ENCODE assay signal across 30 cellular contexts in genomic region chr15:37246856-37247255, GRCh38.
"Had no signal": no experiment of that assay in that cellular context is flagged by ENCODE, and none has a peak within 500 bp of the region (broad histone marks: within the 10 kb centered on the region; RNA-seq: fewer than 3 reads in every experiment).

No MANE protein-coding gene starts in this region.

- H3K4me1 Mint-ChIP-seq: activated CD4-positive, alpha-beta memory T cell treated with anti-CD3 and anti-CD28 coated beads, Interleukin-2, amount 10 ng/mL, durations not matched to agents 7 days and 5 days; activated CD4-positive, alpha-beta T cell treated with anti-CD3 and anti-CD28 coated beads, Interleukin-2, amount 10 ng/mL, durations not matched to agents 7 days and 5 days; activated naive CD8-positive, alpha-beta T cell treated with anti-CD3 and anti-CD28 coated beads for 36 hours; activated naive CD8-positive, alpha-beta T cell treated with anti-CD3 and anti-CD28 coated beads, Interleukin-2, amount 50 U/mL, for 24 hours; activated T-helper 17 cell treated with anti-CD3 and anti-CD28 coated beads, Interleukin-2, amount 50 U/mL, for 72 hours; T-helper 17 cell had no signal

- H3K27me3 ChIP-seq: adrenal gland, body of pancreas had no signal

- H3K27ac Mint-ChIP-seq: activated CD4-positive, alpha-beta memory T cell treated with anti-CD3 and anti-CD28 coated beads, Interleukin-2, amount 10 ng/mL, durations not matched to agents 7 days and 5 days; activated CD4-positive, alpha-beta T cell treated with anti-CD3 and anti-CD28 coated beads, Interleukin-2, amount 10 ng/mL, durations not matched to agents 7 days and 5 days; activated naive CD8-positive, alpha-beta T cell treated with anti-CD3 and anti-CD28 coated beads for 36 hours; activated naive CD8-positive, alpha-beta T cell treated with anti-CD3 and anti-CD28 coated beads, Interleukin-2, amount 50 U/mL, for 24 hours; activated T-cell treated with anti-CD3 and anti-CD28 coated beads, Interleukin-2, amount 50 U/mL, for 24 hours; activated T-helper 17 cell treated with anti-CD3 and anti-CD28 coated beads, Interleukin-2, amount 50 U/mL, for 72 hours; T-helper 17 cell; T-helper 2 cell treated with Interferon-gamma antibody and Interleukin-4, amounts not matched to agents 5 μg/mL and 100 μg/mL, for 36 hours had no signal

- H3K27ac ChIP-seq: adrenal gland, body of pancreas had no signal

- H3K4me3 Mint-ChIP-seq: activated CD4-positive, alpha-beta memory T cell treated with anti-CD3 and anti-CD28 coated beads, Interleukin-2, amount 10 ng/mL, durations not matched to agents 7 days and 5 days; activated CD4-positive, alpha-beta T cell treated with anti-CD3 and anti-CD28 coated beads, Interleukin-2, amount 10 ng/mL, durations not matched to agents 7 days and 5 days; activated naive CD8-positive, alpha-beta T cell treated with anti-CD3 and anti-CD28 coated beads for 36 hours; activated naive CD8-positive, alpha-beta T cell treated with anti-CD3 and anti-CD28 coated beads, Interleukin-2, amount 50 U/mL, for 24 hours; activated T-cell treated with anti-CD3 and anti-CD28 coated beads, Interleukin-2, amount 50 U/mL, for 24 hours; activated T-helper 17 cell treated with anti-CD3 and anti-CD28 coated beads, Interleukin-2, amount 50 U/mL, for 72 hours; T-helper 17 cell; T-helper 2 cell treated with Interferon-gamma antibody and Interleukin-4, amounts not matched to agents 5 μg/mL and 100 μg/mL, for 36 hours had no signal

- H3K4me1 ChIP-seq: adrenal gland had no signal

- DNase-seq: activated CD4-positive, alpha-beta memory T cell treated with anti-CD3 and anti-CD28 coated beads, Interleukin-2, amount 10 ng/mL, durations not matched to agents 7 days and 5 days; activated CD4-positive, alpha-beta T cell treated with anti-CD3 and anti-CD28 coated beads for 1 hour; activated CD4-positive, alpha-beta T cell treated with anti-CD3 and anti-CD28 coated beads for 4 hours; activated CD4-positive, alpha-beta T cell treated with anti-CD3 and anti-CD28 coated beads, Interleukin-2, amount 10 ng/mL, durations not matched to agents 7 days and 5 days; activated CD4-positive, alpha-beta T cell treated with anti-CD3 and anti-CD28 coated beads, Interleukin-2, amount 50 U/mL, for 4 hours; activated CD8-positive, alpha-beta memory T cell treated with anti-CD3 and anti-CD28 coated beads, Interleukin-2, amount 50 U/mL, for 48 hours; activated effector memory CD4-positive, alpha-beta T cell treated with Interleukin-2 at 50 U/mL for 16 hours; activated gamma-delta T cell treated with Interleukin-2 at 50 U/mL for 16 hours; activated naive CD4-positive, alpha-beta T cell treated with anti-CD3 and anti-CD28 coated beads, Interleukin-2, amount 50 U/mL, for 16 hours; activated naive CD4-positive, alpha-beta T cell treated with Interleukin-2 at 50 U/mL for 16 hours; activated naive CD8-positive, alpha-beta T cell treated with anti-CD3 and anti-CD28 coated beads for 36 hours; activated naive CD8-positive, alpha-beta T cell treated with anti-CD3 and anti-CD28 coated beads, Interleukin-2, amount 50 U/mL, for 24 hours; activated T-cell treated with anti-CD3 and anti-CD28 coated beads for 4 hours; activated T-cell treated with anti-CD3 and anti-CD28 coated beads, Interleukin-2, amount 50 U/mL, for 24 hours; adrenal gland; amygdala; aorta; body of pancreas; caudate nucleus; cortex of kidney; dermis blood vessel endothelial cell; effector CD8-positive, alpha-beta T cell; foreskin fibroblast; head of caudate nucleus; T-helper 1 cell; T-helper 17 cell; T1000 had no signal

- ATAC-seq: activated naive CD8-positive, alpha-beta T cell treated with anti-CD3 and anti-CD28 coated beads, Interleukin-2, amount 50 U/mL, for 24 hours; activated T-helper 17 cell treated with anti-CD3 and anti-CD28 coated beads, Interleukin-2, amount 50 U/mL, for 72 hours; body of pancreas; esophagus mucosa; T-helper 17 cell had no signal

- H3K27me3 Mint-ChIP-seq: activated CD4-positive, alpha-beta memory T cell treated with anti-CD3 and anti-CD28 coated beads, Interleukin-2, amount 10 ng/mL, durations not matched to agents 7 days and 5 days; activated CD4-positive, alpha-beta T cell treated with anti-CD3 and anti-CD28 coated beads, Interleukin-2, amount 10 ng/mL, durations not matched to agents 7 days and 5 days; activated T-cell treated with anti-CD3 and anti-CD28 coated beads, Interleukin-2, amount 50 U/mL, for 24 hours; activated T-helper 17 cell treated with anti-CD3 and anti-CD28 coated beads, Interleukin-2, amount 50 U/mL, for 72 hours; T-helper 17 cell had no signal

- H3K4me3 ChIP-seq: adrenal gland, body of pancreas had no signal

- H3K9me3 Mint-ChIP-seq: activated CD4-positive, alpha-beta memory T cell treated with anti-CD3 and anti-CD28 coated beads, Interleukin-2, amount 10 ng/mL, durations not matched to agents 7 days and 5 days; activated CD4-positive, alpha-beta T cell treated with anti-CD3 and anti-CD28 coated beads, Interleukin-2, amount 10 ng/mL, durations not matched to agents 7 days and 5 days; activated naive CD8-positive, alpha-beta T cell treated with anti-CD3 and anti-CD28 coated beads for 36 hours; activated T-cell treated with anti-CD3 and anti-CD28 coated beads, Interleukin-2, amount 50 U/mL, for 24 hours; activated T-helper 17 cell treated with anti-CD3 and anti-CD28 coated beads, Interleukin-2, amount 50 U/mL, for 72 hours; T-helper 2 cell treated with Interferon-gamma antibody and Interleukin-4, amounts not matched to agents 5 μg/mL and 100 μg/mL, for 36 hours had no signal

- H3K36me3 Mint-ChIP-seq: activated naive CD8-positive, alpha-beta T cell treated with anti-CD3 and anti-CD28 coated beads for 36 hours had no signal

- H3K9me3 ChIP-seq: adrenal gland, body of pancreas had no signal

- H3K36me3 ChIP-seq: adrenal gland had no signal
